ENCODE assay signal across 11 cellular contexts in the genomic region with DNA sequence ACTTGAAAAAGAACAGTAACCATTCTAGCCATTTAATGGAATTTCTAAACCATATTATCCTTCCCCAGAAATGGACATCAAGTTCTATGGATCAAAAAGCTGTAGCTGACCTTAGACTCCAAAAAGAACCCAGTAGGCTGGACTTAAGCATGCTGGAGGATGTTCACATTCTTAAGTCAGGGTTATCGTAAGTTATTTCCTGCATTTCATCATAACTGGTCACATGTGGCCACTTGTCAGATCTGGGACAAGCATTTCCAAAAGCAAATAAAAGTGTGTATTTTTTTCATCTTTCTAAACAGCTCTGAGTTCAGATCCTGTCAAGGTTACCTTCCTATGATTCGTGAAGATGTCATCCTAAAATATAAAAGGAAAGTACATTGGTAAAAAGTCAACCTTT.
DNase-seq lines count a peak whose midpoint lies in the region; ATAC-seq and TF ChIP-seq lines count a peak whose summit lies in the region.
"Had no signal": no experiment of that assay in that cellular context is flagged by ENCODE, and none has a peak within 500 bp of the region (broad histone marks: within the 10 kb centered on the region; RNA-seq: fewer than 3 reads in every experiment).

No MANE protein-coding gene starts in this region.

- H3K4me3 ChIP-seq in effector memory CD4-positive, alpha-beta T cell (ENCODE audit: insufficient read depth, low read depth, low read length, poor library complexity, severe bottlenecking): no peak overlapping the region
- H3K4me3 ChIP-seq in vagina: no peak overlapping the region

- no peaks in the 10 kb centered on the region for H3K27me3 ChIP-seq in effector memory CD4-positive, alpha-beta T cell (replicated peaks; ENCODE audit: control insufficient read depth, insufficient read depth, low read length, poor library complexity, severe bottlenecking)
- no peaks in the 10 kb centered on the region for H3K27me3 ChIP-seq in vagina

- no peaks in the 10 kb centered on the region for H3K9me3 ChIP-seq in effector memory CD4-positive, alpha-beta T cell (ENCODE audit: control insufficient read depth, low read length)
- no peaks in the 10 kb centered on the region for H3K9me3 ChIP-seq in vagina

- intact Hi-C loops in natural killer cell (cut with micrococcal nuclease) (no loop called here), vagina (cut with DNase I) (no loop called here)

- peaks cover 6% of the 10 kb centered on the region for H3K36me3 Mint-ChIP-seq in natural killer cell

- no peak for ATAC-seq in natural killer cell

- TF ChIP-seq CTCF in natural killer cell (IDR thresholded peaks at IDR 0.05): no peak
- no peak for TF ChIP-seq CTCF in vagina (IDR thresholded peaks at IDR 0.05)

- no peaks in the 10 kb centered on the region for H3K27me3 Mint-ChIP-seq in natural killer cell (ENCODE audit: low read depth in 2 of 2)

- peak overlapping the region; percentile 93 for H3K27ac ChIP-seq in effector memory CD4-positive, alpha-beta T cell (ENCODE audit: insufficient read depth, low read length, poor library complexity, severe bottlenecking)
- no peak overlapping the region for H3K27ac ChIP-seq in vagina

- peak overlapping the region; percentile 47 for H3K4me3 Mint-ChIP-seq in natural killer cell
- H3K4me3 Mint-ChIP-seq: nephron had no signal

- TF ChIP-seq POLR2A in vagina (IDR thresholded peaks at IDR 0.05): no peak

- no peaks in the 10 kb centered on the region for H3K36me3 ChIP-seq in effector memory CD4-positive, alpha-beta T cell (ENCODE audit: control insufficient read depth, insufficient read depth, low read length)
- no peaks in the 10 kb centered on the region for H3K36me3 ChIP-seq in vagina

- H3K4me1 ChIP-seq in effector memory CD4-positive, alpha-beta T cell (ENCODE audit: control insufficient read depth, insufficient read depth, low read length, poor library complexity, severe bottlenecking): peaks cover 46% of the 10 kb centered on the region
- H3K4me1 ChIP-seq in vagina: peaks cover 19% of the 10 kb centered on the region

- H3K4me1 Mint-ChIP-seq in natural killer cell: peaks cover 76 to 80% of the 10 kb centered on the region in 2 donors

- H3K27ac Mint-ChIP-seq in natural killer cell: peak overlapping the region; percentile 88 to 95

- DNase-seq in EL: peak; percentile 58
- peak; percentile 63 for DNase-seq in NOMO-1 treated with DMSO at 0.1 percent for 48 hours (lab: John Stamatoyannopoulos, UW; ENCODE audit: unreplicated experiment)
- DNase-seq in effector memory CD4-positive, alpha-beta T cell: no peak
- DNase-seq in natural killer cell: no peak
- no peak for DNase-seq in stimulated activated CD4-positive, alpha-beta T cell treated with anti-CD3 and anti-CD28 coated beads, Interleukin-4, amount 100 ng/mL, for 24 hours
- no peak for DNase-seq in vagina (ENCODE audit: extremely low spot score in 2 of 2)
- DNase-seq in NCI-H2081 (lab: John Stamatoyannopoulos, UW): no peak
- no peak for DNase-seq in stimulated activated CD4-positive, alpha-beta T cell treated with anti-CD3 and anti-CD28 coated beads, Interleukin-15, amount 100 ng/mL, for 24 hours
- DNase-seq: foreskin melanocyte, T1000 had no signal

- no peaks in the 10 kb centered on the region for H3K9me3 Mint-ChIP-seq in natural killer cell
- H3K9me3 Mint-ChIP-seq: nephron had no signal

Comparison
In these comparisons a context has a peak if more than half of its experiments do, and no peak if none do; other contexts are left out.
1. DNase-seq: peak in EL (single experiment) and NOMO-1 treated with DMSO at 0.1 percent for 48 hours (single experiment); none in effector memory CD4-positive, alpha-beta T cell (0 of 3), natural killer cell (single experiment), stimulated activated CD4-positive, alpha-beta T cell treated with anti-CD3 and anti-CD28 coated beads, Interleukin-4, amount 100 ng/mL, for 24 hours (single experiment), vagina (0 of 2), NCI-H2081 (0 of 2) and stimulated activated CD4-positive, alpha-beta T cell treated with anti-CD3 and anti-CD28 coated beads, Interleukin-15, amount 100 ng/mL, for 24 hours (single experiment).